8 cellular contexts compared by ENCODE assay signal in genomic region chr15:70892912-70893560, GRCh38. TPM values are rescaled to one million over a fixed set of nuclear protein-coding genes. Genes with fewer than 3 reads are reported as not detected.
DNase-seq lines count a peak whose midpoint lies in the region; ATAC-seq and TF ChIP-seq lines count a peak whose summit lies in the region.

No MANE protein-coding gene starts in this region.

- H2BK12ac ChIP-seq in mesenchymal stem cell (ENCODE audit: low read length in 2 of 2), result no peak overlapping the region

- H3K9ac ChIP-seq in mesenchymal stem cell (ENCODE audit: low read length), result peak overlapping the region; percentile 89

- peak overlapping the region; percentile 98 for H2AFZ ChIP-seq in mesenchymal stem cell (ENCODE audit: low read depth, low read length)

- H3K9me3 ChIP-seq in A673 (ENCODE audit: low read depth, low read length, poor library complexity, severe bottlenecking), result no peaks in the 10 kb centered on the region
- H3K9me3 ChIP-seq in mesenchymal stem cell (ENCODE audit: control insufficient read depth, low read length), result no peaks in the 10 kb centered on the region

- ATAC-seq in HG03139 (IDR thresholded peaks at IDR 0.05; ENCODE audit: unreplicated experiment), result peak; percentile 15
- no peak for ATAC-seq in effector memory CD8-positive, alpha-beta T cell (replicated peaks)

- peak overlapping the region; percentile 84 for H3K4me3 ChIP-seq in A673 (ENCODE audit: low read depth, low read length, poor library complexity, severe bottlenecking)
- peak overlapping the region; percentile 75 to 89 for H3K4me3 ChIP-seq in mesenchymal stem cell (ENCODE audit: insufficient read depth in 1 of 2, low read depth in 1 of 2, low read length in 2 of 2)
- peak overlapping the region; percentile 66 for H3K4me3 ChIP-seq in urinary bladder (ENCODE audit: low read depth, low read length)

- H2BK5ac ChIP-seq in mesenchymal stem cell (ENCODE audit: low read depth, low read length, poor library complexity, severe bottlenecking), result no peak overlapping the region

- no peak overlapping the region for H3K14ac ChIP-seq in mesenchymal stem cell (ENCODE audit: low read length in 2 of 2)

- TSS peak; percentile 59 for BruUV-seq in A673 (replicated peaks; lab: Mats Ljungman, UMichigan)

- H3K27me3 ChIP-seq in A673 (replicated peaks; ENCODE audit: insufficient read depth, low read depth, low read length, poor library complexity) (no peaks in the 10 kb centered on the region), mesenchymal stem cell (ENCODE audit: control insufficient read depth in 1 of 2, insufficient read depth in 1 of 2, low read length in 2 of 2) (no peaks in the 10 kb centered on the region)

- H2AK5ac ChIP-seq in mesenchymal stem cell (ENCODE audit: low read length, severe bottlenecking), result no peak overlapping the region

- WGBS in mesenchymal stem cell, result 6% methylated on average over 8 of the region's 10 CpGs
- WGBS in urinary bladder, result 4% methylated on average over 10 of the region's 10 CpGs

- DNase-seq in A673 (ENCODE audit: low spot score) (peak; percentile 65), GM10266 (ENCODE audit: extremely low spot score) (peak; percentile 32), RWPE1 (ENCODE audit: low spot score) (peak; percentile 49), mesenchymal stem cell (peak; percentile 75), OCI-M2 (lab: John Stamatoyannopoulos, UW; ENCODE audit: unreplicated experiment) (no peak)
- DNase-seq in effector memory CD8-positive, alpha-beta T cell, result no peak

- no peaks in the 10 kb centered on the region for H3K36me3 Mint-ChIP-seq in effector memory CD8-positive, alpha-beta T cell (ENCODE audit: insufficient read depth)

- peak overlapping the region; percentile 35 for H4K8ac ChIP-seq in mesenchymal stem cell (ENCODE audit: low read length)

- POLR2A ChIA-PET in A673 (lab: Charles Lee; ENCODE audit: low non-redundant PET), result no interaction called here
- POLR2A ChIA-PET in RWPE1 (lab: Yijun Ruan, JAX; ENCODE audit: low non-redundant PET), result no interaction called here

- H3K9me3 Mint-ChIP-seq in effector memory CD8-positive, alpha-beta T cell, result no peaks in the 10 kb centered on the region

- H3K36me3 ChIP-seq in A673 (ENCODE audit: insufficient read depth, low read length, poor library complexity, severe bottlenecking) (no peaks in the 10 kb centered on the region), mesenchymal stem cell (ENCODE audit: control insufficient read depth in 1 of 2, insufficient read depth in 2 of 2, low read depth in 1 of 2, low read length in 2 of 2) (no peaks in the 10 kb centered on the region), urinary bladder (ENCODE audit: insufficient read depth) (no peaks in the 10 kb centered on the region)

- peak overlapping the region; percentile 81 for H3K4me2 ChIP-seq in mesenchymal stem cell (ENCODE audit: low read length, poor library complexity, severe bottlenecking)

- peak overlapping the region; percentile 76 to 83 for H3K4me3 Mint-ChIP-seq in effector memory CD8-positive, alpha-beta T cell

- intact Hi-C loops in A673 (cut with micrococcal nuclease; ENCODE audit: unreplicated experiment), result loop anchor here (5.0 to 10.0 kb wide), 2 partner anchors 212 to 549 kb away; no protein-coding TSS in a partner anchor

- H4K91ac ChIP-seq in mesenchymal stem cell (ENCODE audit: low read length), result no peak overlapping the region

- peaks cover 9% of the 10 kb centered on the region for H3K79me1 ChIP-seq in mesenchymal stem cell (replicated peaks; ENCODE audit: low read length, poor library complexity, severe bottlenecking)

- H3K27ac ChIP-seq in A673 (ENCODE audit: low read depth, low read length, poor library complexity, severe bottlenecking) (peak overlapping the region; percentile 73), RWPE1 (peak overlapping the region; percentile 92), mesenchymal stem cell (ENCODE audit: low read length, poor library complexity, severe bottlenecking) (peak overlapping the region; percentile 49), urinary bladder (ENCODE audit: low read depth) (peak overlapping the region; percentile 60)

- no peak overlapping the region for H3K23ac ChIP-seq in mesenchymal stem cell (ENCODE audit: low read length in 2 of 2)

- peaks cover 47 to 48% of the 10 kb centered on the region in 2 donors for H3K27me3 Mint-ChIP-seq in effector memory CD8-positive, alpha-beta T cell

- peak overlapping the region; percentile 24 to 57 for H3K27ac Mint-ChIP-seq in effector memory CD8-positive, alpha-beta T cell

- CTCF ChIA-PET in A673 (lab: Charles Lee), result interaction anchor here (1.7 kb wide), 1 partner anchor 548 kb away, joined by 3 read pairs; no protein-coding TSS in a partner anchor
- CTCF ChIA-PET in RWPE1 (lab: Yijun Ruan, JAX), result interaction anchor here (0.6 to 0.8 kb wide), 4 partner anchors 9 to 763 kb away, joined by 3 to 4 read pairs (median 3); no protein-coding TSS in a partner anchor

- no peak overlapping the region for H2BK15ac ChIP-seq in mesenchymal stem cell (ENCODE audit: low read depth, poor library complexity, severe bottlenecking)

- no peak overlapping the region for H3K18ac ChIP-seq in mesenchymal stem cell (ENCODE audit: low read depth in 1 of 2, low read length in 2 of 2)

- no peak overlapping the region for H3K4ac ChIP-seq in mesenchymal stem cell (ENCODE audit: low read depth in 1 of 2, low read length in 2 of 2)

- peaks cover 10% of the 10 kb centered on the region for H3K4me1 ChIP-seq in A673 (ENCODE audit: insufficient read depth, low read length, poor library complexity, severe bottlenecking)
- H3K4me1 ChIP-seq in mesenchymal stem cell (ENCODE audit: control insufficient read depth, insufficient read depth, low read depth, low read length), result peaks cover 5% of the 10 kb centered on the region
- H3K4me1 ChIP-seq in urinary bladder (ENCODE audit: insufficient read depth), result peaks cover 2% of the 10 kb centered on the region

- peaks cover 7% of the 10 kb centered on the region in 2 donors for H3K4me1 Mint-ChIP-seq in effector memory CD8-positive, alpha-beta T cell (ENCODE audit: low read depth in 2 of 2)

- TF ChIP-seq CTCF in A673 (conservative IDR thresholded peaks at IDR 0.05; ENCODE audit: low read depth, low read length), result peak; percentile 68
- TF ChIP-seq CTCF in GM10266 (IDR thresholded peaks at IDR 0.05; ENCODE audit: control insufficient read depth, insufficient read depth, low read depth, missing control alignments), result peak; percentile 65
- TF ChIP-seq CTCF in RWPE1 (conservative IDR thresholded peaks at IDR 0.05; ENCODE audit: low read depth), result peak; percentile 76

- no peak overlapping the region for H2BK120ac ChIP-seq in mesenchymal stem cell (ENCODE audit: low read depth, low read length)

RNA-seq across cellular contexts. Expression of gene LRRC49, which starts 0.4 kb away (rescaled TPM):
- 9.2 and 10.9 TPM in 2 replicates for total RNA-seq in A673 (2021)
- 1.7 TPM for polyA plus RNA-seq in mesenchymal stem cell (2013, experiment 1 of 2)
- 1.8 TPM for polyA plus RNA-seq in mesenchymal stem cell (2013, experiment 2 of 2)
- 35.3 TPM for total RNA-seq in urinary bladder
- polyA plus RNA-seq in urinary bladder, result 6.5 TPM

RNA-seq across cellular contexts. Expression of gene THAP10, which starts 0.8 kb away (rescaled TPM):
- 6.2 and 6.6 TPM in 2 replicates for total RNA-seq in A673 (2021)
- 1.2 TPM for polyA plus RNA-seq in mesenchymal stem cell (2013, experiment 1 of 2)
- polyA plus RNA-seq in mesenchymal stem cell (2013, experiment 2 of 2), result 1.2 TPM
- total RNA-seq in urinary bladder, result 5.0 TPM
- 3.8 TPM for polyA plus RNA-seq in urinary bladder

RNA-seq across cellular contexts. Expression of gene LARP6, which starts 39.1 kb away (rescaled TPM):
- total RNA-seq in A673 (2021), result 53.6 and 57.8 TPM in 2 replicates
- 57.0 TPM for polyA plus RNA-seq in mesenchymal stem cell (2013, experiment 1 of 2)
- 60.3 TPM for polyA plus RNA-seq in mesenchymal stem cell (2013, experiment 2 of 2)
- total RNA-seq in urinary bladder, result 6.9 TPM
- 16.7 TPM for polyA plus RNA-seq in urinary bladder

Comparison
In these comparisons a context has a peak if more than half of its experiments do, and no peak if none do; other contexts are left out.
1. DNase-seq: peak in A673 (single experiment), GM10266 (single experiment), RWPE1 (single experiment) and mesenchymal stem cell (single experiment); none in effector memory CD8-positive, alpha-beta T cell (0 of 3) and OCI-M2 (single experiment).
2. Peak in every context shown above with its lines, with median percentiles within 50 percentile points of each other: H3K27ac ChIP-seq, H3K4me3 ChIP-seq and CTCF ChIP-seq.